10 cellular contexts compared by ENCODE assay signal in genomic region chr3:124429129-124429815, GRCh38.
DNase-seq lines count a peak whose midpoint lies in the region; TF ChIP-seq lines count a peak whose summit lies in the region.
"Had no signal": no experiment of that assay in that cellular context is flagged by ENCODE, and none has a peak within 500 bp of the region (broad histone marks: within the 10 kb centered on the region; RNA-seq: fewer than 3 reads in every experiment).

No MANE protein-coding gene starts in this region.

- peaks cover 17% of the 10 kb centered on the region for H3K4me1 Mint-ChIP-seq in chondrocyte (ENCODE audit: low read depth)

- TF ChIP-seq CTCF in chondrocyte (IDR thresholded peaks at IDR 0.05) = no peak

- H3K9ac ChIP-seq in adipocyte (ENCODE audit: low read length) = no peak overlapping the region

- H3K36me3 Mint-ChIP-seq in chondrocyte (ENCODE audit: low read depth) = peaks cover 15% of the 10 kb centered on the region

- H3K27me3 ChIP-seq in adipocyte (replicated peaks; ENCODE audit: control insufficient read depth, insufficient read depth, low read length) = no peaks in the 10 kb centered on the region

- DNase-seq in EL (peak; percentile 90), NCI-H1694 (lab: John Stamatoyannopoulos, UW) (peak; percentile 88), adipocyte (ENCODE audit: low read depth) (peak; percentile 81), lung microvascular endothelial cell (ENCODE audit: low read depth in 2 of 2) (peak; percentile 11 to 77), NCI-H1092 treated with DMSO at 0.1 percent for 48 hours (lab: John Stamatoyannopoulos, UW) (no peak), chondrocyte (ENCODE audit: low spot score) (no peak), cerebellar nuclear complex (lab: John Stamatoyannopoulos, UW) (no peak), RKO (ENCODE audit: low spot score) (no peak)
- DNase-seq: activated gamma-delta T cell treated with Interleukin-2 at 50 U/mL for 16 hours, glutamatergic neuron had no signal

- peaks cover 5% of the 10 kb centered on the region for H3K36me3 ChIP-seq in adipocyte (ENCODE audit: control insufficient read depth, insufficient read depth, low read length, severe bottlenecking)

- H3K4me1 ChIP-seq in adipocyte (ENCODE audit: control insufficient read depth, insufficient read depth, low read length) = peaks cover 10% of the 10 kb centered on the region

- H3K9me3 ChIP-seq in adipocyte (ENCODE audit: control insufficient read depth, low read length) = no peaks in the 10 kb centered on the region

- H3K4me3 Mint-ChIP-seq in chondrocyte (ENCODE audit: unreplicated experiment) = no peak overlapping the region

- H3K27ac Mint-ChIP-seq in chondrocyte (ENCODE audit: unreplicated experiment) = no peak overlapping the region

- no peak overlapping the region for H3K4me3 ChIP-seq in adipocyte (ENCODE audit: low read length)

- no peaks in the 10 kb centered on the region for H3K27me3 Mint-ChIP-seq in chondrocyte (ENCODE audit: low read depth)

- H3K9me3 Mint-ChIP-seq in chondrocyte (ENCODE audit: low read depth) = no peaks in the 10 kb centered on the region

Comparison
In these comparisons a context has a peak if more than half of its experiments do, and no peak if none do; other contexts are left out.
1. DNase-seq: peak in EL (single experiment), NCI-H1694 (single experiment), adipocyte (single experiment) and lung microvascular endothelial cell (2 of 2); none in NCI-H1092 treated with DMSO at 0.1 percent for 48 hours (single experiment), chondrocyte (single experiment), cerebellar nuclear complex (0 of 2) and RKO (single experiment).